In the genomic region with DNA sequence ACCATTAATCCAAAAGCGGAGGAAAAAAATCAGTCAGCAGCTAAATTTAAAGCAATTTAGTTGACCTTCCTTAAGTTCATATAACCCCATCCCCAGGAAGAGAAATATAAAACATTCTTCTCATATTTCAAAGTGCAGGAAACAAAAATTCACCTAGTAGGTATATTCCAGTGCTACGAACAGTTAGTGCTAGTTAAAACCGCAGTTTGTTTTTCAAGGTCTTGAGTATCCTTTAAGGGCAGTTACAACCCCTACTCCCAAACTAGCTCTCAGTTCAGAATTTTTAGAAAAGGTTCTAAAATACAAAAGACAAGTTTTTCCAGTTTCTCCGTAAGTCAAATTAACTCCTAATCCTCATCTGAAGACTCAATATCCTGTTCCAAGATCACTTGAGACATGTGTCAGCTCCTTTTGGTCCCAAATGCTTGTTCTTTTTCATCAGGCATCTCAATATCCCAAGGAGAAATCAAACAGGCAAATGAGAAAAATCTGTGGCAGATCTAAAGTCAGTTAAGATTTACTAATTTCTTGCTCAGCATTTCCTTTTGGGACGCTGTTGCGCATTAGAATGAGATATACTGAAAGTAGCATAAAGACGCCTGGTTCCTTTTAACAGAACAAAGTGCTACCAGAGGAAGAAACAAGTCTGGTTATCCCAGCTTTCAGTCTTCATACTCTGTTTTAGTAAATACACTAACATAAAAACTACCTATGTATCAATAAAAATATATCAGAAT, we compare ENCODE assay signal across 22 cellular contexts. TPM values are rescaled to one million over a fixed set of nuclear protein-coding genes. Genes with fewer than 3 reads are reported as not detected.
DNase-seq lines count a peak whose midpoint lies in the region; ATAC-seq, FAIRE-seq and TF ChIP-seq lines count a peak whose summit lies in the region.
"Had no signal": no experiment of that assay in that cellular context is flagged by ENCODE, and none has a peak within 500 bp of the region (broad histone marks: within the 10 kb centered on the region; RNA-seq: fewer than 3 reads in every experiment).

No MANE protein-coding gene starts in this region.

- H3K4ac ChIP-seq in mesenchymal stem cell (ENCODE audit: low read depth in 1 of 2, low read length in 2 of 2): no peak overlapping the region

- DNase-seq in GM06990 (ENCODE audit: extremely low read depth, insufficient read length) (peak; percentile 15), GM20000 (ENCODE audit: low spot score) (peak; percentile 18), SK-N-MC (ENCODE audit: low read depth, low spot score) (no peak), mesenchymal stem cell (no peak), HTR-8/SVneo (ENCODE audit: insufficient read length, low spot score) (no peak)
- DNase-seq in activated effector memory CD4-positive, alpha-beta T cell treated with Interleukin-2 at 50 U/mL for 16 hours: no peak
- DNase-seq: activated CD4-positive, alpha-beta T cell treated with anti-CD3 and anti-CD28 coated beads, Interleukin-2, amount 50 U/mL, for 4 hours; activated T-cell treated with anti-CD3 and anti-CD28 coated beads, Interleukin-2, amount 50 U/mL, for 4 hours; DMS153; effector CD8-positive, alpha-beta T cell; NCI-H1092 treated with DMSO at 0.1 percent for 48 hours; NCI-H2171; NCI-H748 treated with DMSO at 0.1 percent for 48 hours; occipital lobe; Peyer's patch; stimulated activated CD4-positive, alpha-beta T cell treated with anti-CD3 and anti-CD28 coated beads, Interleukin-4, amount 100 ng/mL, for 24 hours; stimulated activated CD8-positive, alpha-beta memory T cell treated with anti-CD3 and anti-CD28 coated beads, Interleukin-4, amount 100 ng/mL, for 48 hours; thyroid gland had no signal

- no peak overlapping the region for H4K8ac ChIP-seq in mesenchymal stem cell (ENCODE audit: low read length)

- H3K4me2 ChIP-seq in mesenchymal stem cell (ENCODE audit: low read length, poor library complexity, severe bottlenecking): no peak overlapping the region

- H3K36me3 ChIP-seq in GM06990 (ENCODE audit: control insufficient read depth, insufficient read depth, low read length): no peaks in the 10 kb centered on the region
- H3K36me3 ChIP-seq in SK-N-MC (ENCODE audit: insufficient read depth, low read length): no peaks in the 10 kb centered on the region
- H3K36me3 ChIP-seq in mesenchymal stem cell (ENCODE audit: control insufficient read depth in 1 of 2, insufficient read depth in 2 of 2, low read depth in 1 of 2, low read length in 2 of 2): peaks cover 0 to 5% of the 10 kb centered on the region in 2 experiments
- H3K36me3 ChIP-seq: cardiac muscle cell, Peyer's patch, thyroid gland had no signal

- no peak overlapping the region for H3K9ac ChIP-seq in SK-N-MC (ENCODE audit: insufficient read length)
- H3K9ac ChIP-seq in mesenchymal stem cell (ENCODE audit: low read length): peak overlapping the region; percentile 31

- H2BK120ac ChIP-seq in mesenchymal stem cell (ENCODE audit: low read depth, low read length): no peak overlapping the region

- no peak overlapping the region for H3K23ac ChIP-seq in mesenchymal stem cell (ENCODE audit: low read length in 2 of 2)

- TF ChIP-seq CTCF in GM06990 (IDR thresholded peaks at IDR 0.05; ENCODE audit: insufficient read depth, low read length, poor library complexity, severe bottlenecking) (peak; percentile 19), GM20000 (IDR thresholded peaks at IDR 0.05; ENCODE audit: extremely low read depth, missing control alignments) (no peak)

- 93% methylated on average over 6 of the region's 7 CpGs for WGBS in mesenchymal stem cell

- no peak overlapping the region for H2BK5ac ChIP-seq in mesenchymal stem cell (ENCODE audit: low read depth, low read length, poor library complexity, severe bottlenecking)

- peaks cover 14% of the 10 kb centered on the region for H3K79me1 ChIP-seq in mesenchymal stem cell (replicated peaks; ENCODE audit: low read length, poor library complexity, severe bottlenecking)

- no peak overlapping the region for H2BK12ac ChIP-seq in mesenchymal stem cell (ENCODE audit: low read length in 2 of 2)

- H3K27me3 ChIP-seq in GM06990 (replicated peaks; ENCODE audit: control insufficient read depth, insufficient read depth, low read length): no peaks in the 10 kb centered on the region
- no peaks in the 10 kb centered on the region for H3K27me3 ChIP-seq in mesenchymal stem cell (ENCODE audit: control insufficient read depth in 1 of 2, insufficient read depth in 1 of 2, low read length in 2 of 2)
- H3K27me3 ChIP-seq: cardiac muscle cell, Peyer's patch, thyroid gland had no signal

- no peak overlapping the region for H2AK5ac ChIP-seq in mesenchymal stem cell (ENCODE audit: low read length, severe bottlenecking)

- no peak overlapping the region for H2BK15ac ChIP-seq in mesenchymal stem cell (ENCODE audit: low read depth, poor library complexity, severe bottlenecking)

- no peak overlapping the region for H3K18ac ChIP-seq in mesenchymal stem cell (ENCODE audit: low read depth in 1 of 2, low read length in 2 of 2)

- no peak overlapping the region for H2AFZ ChIP-seq in mesenchymal stem cell (ENCODE audit: low read depth, low read length)

- ATAC-seq in HG02571 (IDR thresholded peaks at IDR 0.05; ENCODE audit: unreplicated experiment): no peak
- ATAC-seq in HG03108 (IDR thresholded peaks at IDR 0.05; ENCODE audit: unreplicated experiment): no peak
- ATAC-seq: activated T-cell treated with anti-CD3 and anti-CD28 coated beads, Interleukin-2, amount 50 U/mL, for 4 hours had no signal

- no peak for FAIRE-seq in HTR-8/SVneo (lab: Jason Lieb, UNC)
- FAIRE-seq: keratinocyte had no signal

- H3K27ac ChIP-seq in SK-N-MC (peak overlapping the region; percentile 73; the same call in 1 of the 2 replicates), mesenchymal stem cell (ENCODE audit: low read length, poor library complexity, severe bottlenecking) (no peak overlapping the region)
- H3K27ac ChIP-seq: cardiac muscle cell, Peyer's patch had no signal

- no peak overlapping the region for H4K91ac ChIP-seq in mesenchymal stem cell (ENCODE audit: low read length)

- H3K14ac ChIP-seq in mesenchymal stem cell (ENCODE audit: low read length in 2 of 2): no peak overlapping the region

- H3K9me3 ChIP-seq in SK-N-MC (ENCODE audit: low read depth, low read length) (no peaks in the 10 kb centered on the region), mesenchymal stem cell (ENCODE audit: control insufficient read depth, low read length) (no peaks in the 10 kb centered on the region)
- H3K9me3 ChIP-seq: Peyer's patch, thyroid gland had no signal

- no peak overlapping the region; the same call in 1 of the 2 replicates for H3K4me3 ChIP-seq in GM06990 (replicated peaks; ENCODE audit: low read depth, low read length)
- peak overlapping the region; percentile 21 for H3K4me3 ChIP-seq in SK-N-MC
- no peak overlapping the region for H3K4me3 ChIP-seq in mesenchymal stem cell (ENCODE audit: insufficient read depth in 1 of 2, low read depth in 1 of 2, low read length in 2 of 2)
- H3K4me3 ChIP-seq: cardiac muscle cell, Peyer's patch, thyroid gland had no signal

- H3K4me1 ChIP-seq in mesenchymal stem cell (ENCODE audit: control insufficient read depth, insufficient read depth, low read depth, low read length): peaks cover 6% of the 10 kb centered on the region
- H3K4me1 ChIP-seq: thyroid gland had no signal

RNA-seq across cellular contexts. Expression of a gene that starts 51.8 kb away (rescaled TPM):
- polyA plus RNA-seq in mesenchymal stem cell (2013, experiment 1 of 2): 20.8 TPM
- 20.0 TPM for polyA plus RNA-seq in mesenchymal stem cell (2013, experiment 2 of 2)

Comparison
In these comparisons a context has a peak if more than half of its experiments do, and no peak if none do; other contexts are left out.
1. DNase-seq: peak in GM06990 (single experiment) and GM20000 (single experiment); none in SK-N-MC (single experiment), mesenchymal stem cell (single experiment), HTR-8/SVneo (single experiment) and activated effector memory CD4-positive, alpha-beta T cell treated with Interleukin-2 at 50 U/mL for 16 hours (single experiment).